29 cellular contexts compared by ENCODE assay signal in the genomic region with DNA sequence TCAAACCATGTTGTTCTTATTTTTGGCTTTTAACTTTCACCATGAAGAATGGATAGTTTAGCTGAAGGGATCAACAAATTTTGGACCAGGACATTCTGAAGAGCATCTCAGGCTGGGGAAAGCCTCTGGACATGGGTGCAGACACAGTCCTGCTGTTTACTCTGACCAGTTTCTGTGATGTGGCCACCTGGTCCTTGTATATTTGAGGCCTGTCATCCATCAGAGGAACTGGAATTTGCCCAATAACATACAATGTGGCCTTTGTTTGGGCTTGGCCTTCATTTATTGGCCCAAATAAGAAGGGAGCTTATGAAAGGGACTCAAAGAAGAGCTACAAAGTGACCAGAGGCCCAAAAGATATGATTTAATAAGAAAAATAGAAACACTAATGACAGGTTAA.
A peak's percentile ranks its signal among the peaks of the same experiment; 100 is the strongest.
DNase-seq lines count a peak whose midpoint lies in the region; ATAC-seq and FAIRE-seq lines count a peak whose summit lies in the region.
"Had no signal": no experiment of that assay in that cellular context is flagged by ENCODE, and none has a peak within 500 bp of the region (broad histone marks: within the 10 kb centered on the region; RNA-seq: fewer than 3 reads in every experiment).

No MANE protein-coding gene starts in this region.

- peak; percentile 33 for FAIRE-seq in GM19239 (lab: Jason Lieb, UNC)
- FAIRE-seq: endothelial cell of umbilical vein, H54 had no signal

- no peak for ATAC-seq in HG03045 (IDR thresholded peaks at IDR 0.05; ENCODE audit: unreplicated experiment)
- ATAC-seq: activated CD4-positive, alpha-beta T cell treated with anti-CD3 and anti-CD28 coated beads for 36 hours; activated CD8-positive, alpha-beta T cell treated with anti-CD3 and anti-CD28 coated beads for 36 hours; gastroesophageal sphincter; naive thymus-derived CD4-positive, alpha-beta T cell had no signal

- DNase-seq in GM19239 (ENCODE audit: insufficient read length, low spot score): no peak
- DNase-seq in hippocampal formation (lab: John Stamatoyannopoulos, UW): peak; percentile 44 to 79
- peak; percentile 89 for DNase-seq in putamen (ENCODE audit: low spot score)
- DNase-seq in islet precursor cell: no peak
- DNase-seq in stimulated activated CD4-positive, alpha-beta T cell treated with anti-CD3 and anti-CD28 coated beads, Interleukin-12 subunit alpha, Interleukin-12 subunit beta, amount 100 ng/mL, for 4 hours: no peak
- DNase-seq in effector CD8-positive, alpha-beta T cell (lab: John Stamatoyannopoulos, UW): no peak
- DNase-seq: activated CD4-positive, alpha-beta T cell treated with anti-CD3 and anti-CD28 coated beads for 36 hours; activated CD8-positive, alpha-beta memory T cell treated with anti-CD3 and anti-CD28 coated beads, Interleukin-2, amount 50 U/mL, for 48 hours; activated CD8-positive, alpha-beta T cell treated with anti-CD3 and anti-CD28 coated beads for 36 hours; activated naive CD4-positive, alpha-beta T cell treated with anti-CD3 and anti-CD28 coated beads for 36 hours; brain microvascular endothelial cell; CD8-positive, alpha-beta memory T cell; DMS 273 treated with DMSO at 0.1 percent for 48 hours; KBM-7; naive thymus-derived CD4-positive, alpha-beta T cell; NCI-H1417; NCI-H2029 treated with DMSO at 0.1 percent for 48 hours; NCI-H226; SIG-M5; stimulated activated naive CD4-positive, alpha-beta T cell treated with Interleukin-2 at 50 U/mL for 16 hours; SW 1271; T-helper 9 cell; thyroid gland had no signal

- H3K27ac ChIP-seq in cingulate gyrus (ENCODE audit: low read depth, low read length): peak overlapping the region; percentile 83
- H3K27ac ChIP-seq: brain microvascular endothelial cell, gastroesophageal sphincter, thyroid gland, VCaP had no signal

Comparison
In these comparisons a context has a peak if more than half of its experiments do, and no peak if none do; other contexts are left out.
1. DNase-seq: peak in hippocampal formation (2 of 2) and putamen (single experiment); none in GM19239 (single experiment), islet precursor cell (single experiment), stimulated activated CD4-positive, alpha-beta T cell treated with anti-CD3 and anti-CD28 coated beads, Interleukin-12 subunit alpha, Interleukin-12 subunit beta, amount 100 ng/mL, for 4 hours (single experiment) and effector CD8-positive, alpha-beta T cell (single experiment).